Comparison of ENCODE assay signal across 8 cellular contexts in genomic region chr12:57845478-57846284, GRCh38. TPM values are rescaled to one million over a fixed set of nuclear protein-coding genes. Genes with fewer than 3 reads are reported as not detected.
DNase-seq lines count a peak whose midpoint lies in the region; ATAC-seq and TF ChIP-seq lines count a peak whose summit lies in the region.

No MANE protein-coding gene starts in this region.

- TF ChIP-seq CTCF in PC-3 (conservative IDR thresholded peaks at IDR 0.05; ENCODE audit: low read depth, low read length) (no peak), fibroblast of the aortic adventitia (IDR thresholded peaks at IDR 0.05; ENCODE audit: insufficient read depth, low read length) (no peak), nephron (IDR thresholded peaks at IDR 0.05; ENCODE audit: unreplicated experiment in 3 of 3) (no peak)

- no peaks in the 10 kb centered on the region for H3F3A ChIP-seq in PC-3 (ENCODE audit: low read length, unreplicated experiment)

- H2AFZ ChIP-seq in PC-3 (ENCODE audit: low read length), result peak overlapping the region; percentile 93

- peaks cover 6% of the 10 kb centered on the region; the same call in 1 of the 2 replicates for H3K4me1 ChIP-seq in PC-3 (ENCODE audit: insufficient read depth, low read length)
- peaks cover 26% of the 10 kb centered on the region for H3K4me1 ChIP-seq in thymus (ENCODE audit: control insufficient read depth, insufficient read depth, low read length)

- H3K36me3 Mint-ChIP-seq in nephron (ENCODE audit: low read depth), result peaks cover 9% of the 10 kb centered on the region

- CTCF ChIA-PET in PC-3 (lab: Charles Lee), result interaction anchor here (0.6 kb wide), 1 partner anchor 59 kb away, joined by 15 read pairs; no protein-coding TSS in a partner anchor

- H3K79me2 ChIP-seq in PC-3 (ENCODE audit: low read length), result peaks cover 57% of the 10 kb centered on the region

- peaks cover 4% of the 10 kb centered on the region for H3K27me3 Mint-ChIP-seq in nephron (ENCODE audit: low read depth)

- H3K27ac Mint-ChIP-seq in nephron, result peak overlapping the region; percentile 98 to 99 (median 98)

- peaks cover 28% of the 10 kb centered on the region for H4K20me1 ChIP-seq in PC-3 (ENCODE audit: low read length)

- H3K9me2 ChIP-seq in PC-3 (replicated peaks; ENCODE audit: low read length), result no peaks in the 10 kb centered on the region

- peaks cover 63% of the 10 kb centered on the region for H3K4me1 Mint-ChIP-seq in nephron

- H3K9me3 ChIP-seq in PC-3 (ENCODE audit: low read length) (no peaks in the 10 kb centered on the region), thymus (ENCODE audit: control insufficient read depth) (no peaks in the 10 kb centered on the region)

- no peaks in the 10 kb centered on the region for H3K36me3 ChIP-seq in PC-3 (ENCODE audit: low read depth, low read length)
- H3K36me3 ChIP-seq in thymus (ENCODE audit: control insufficient read depth, insufficient read depth), result no peaks in the 10 kb centered on the region

- DNase-seq in NCI-H748 (lab: John Stamatoyannopoulos, UW; ENCODE audit: unreplicated experiment), result peak; percentile 68
- DNase-seq in NCI-H748 treated with DMSO at 0.1 percent for 48 hours (lab: John Stamatoyannopoulos, UW), result no peak
- peak; percentile 47 for DNase-seq in PC-3
- DNase-seq in activated effector memory CD4-positive, alpha-beta T cell treated with anti-CD3 and anti-CD28 coated beads, Interleukin-2, amount 50 U/mL, for 16 hours, result peak; percentile 86
- peak; percentile 42 for DNase-seq in fibroblast of the aortic adventitia (ENCODE audit: low read depth)

- no TSS peak for BruUV-seq in PC-3 (replicated peaks; lab: Mats Ljungman, UMichigan)

- intact Hi-C loops in PC-3 (cut with micrococcal nuclease), result loop anchor here (1.0 to 2.0 kb wide), 2 partner anchors 19 to 60 kb away; no protein-coding TSS in a partner anchor

- no peaks in the 10 kb centered on the region for H3K9me3 Mint-ChIP-seq in nephron

- H3K4me2 ChIP-seq in PC-3 (ENCODE audit: low read length), result peak overlapping the region; percentile 98

- H3K4me3 Mint-ChIP-seq in nephron, result peak overlapping the region; percentile 91 to 98 (median 96)

- peak overlapping the region; percentile 56 for H3K27ac ChIP-seq in PC-3 (ENCODE audit: low read length)
- H3K27ac ChIP-seq in thymus (ENCODE audit: low read depth), result peak overlapping the region; percentile 93

- WGBS in thymus, result under 1% methylated on average over 81 of the region's 81 CpGs

- POLR2A ChIA-PET in PC-3 (lab: Charles Lee; ENCODE audit: unreplicated experiment), result no interaction called here

- H3K9ac ChIP-seq in PC-3 (ENCODE audit: low read length), result peak overlapping the region; percentile 76

- H3K27me3 ChIP-seq in PC-3 (ENCODE audit: low read length) (no peaks in the 10 kb centered on the region), thymus (ENCODE audit: control insufficient read depth, insufficient read depth) (no peaks in the 10 kb centered on the region)

- ATAC-seq in HG02981 (IDR thresholded peaks at IDR 0.05; ENCODE audit: unreplicated experiment) (peak; percentile 33), PC-3 (peak; percentile 42)

- peak overlapping the region; percentile 99 for H3K4me3 ChIP-seq in PC-3 (ENCODE audit: low read length)
- peak overlapping the region; percentile 95 for H3K4me3 ChIP-seq in fibroblast of the aortic adventitia (ENCODE audit: low read depth, low read length)
- peak overlapping the region; percentile 96 for H3K4me3 ChIP-seq in thymus (ENCODE audit: low read length)

RNA-seq across cellular contexts. Expression of gene CTDSP2, which starts 0.8 kb away (rescaled TPM):
- total RNA-seq in PC-3 (2014; rRNA removed) (37.4 and 39.4 TPM in 2 replicates), fibroblast of the aortic adventitia (ENCODE audit: low replicate concordance) (90.7 and 128 TPM in 2 replicates)
- polyA plus RNA-seq in thymus, result 50.4 TPM

RNA-seq across cellular contexts. Expression of gene AVIL, which starts 27.1 kb away (rescaled TPM):
- total RNA-seq in PC-3 (2014; rRNA removed) (2.3 TPM in 1 of 2 replicates, not detected in the other), fibroblast of the aortic adventitia (ENCODE audit: low replicate concordance) (2.5 and 3.5 TPM in 2 replicates)
- 17.0 TPM for polyA plus RNA-seq in thymus
